8 cellular contexts compared by ENCODE assay signal in genomic region chr22:26656896-26657851, GRCh38. TPM values are rescaled to one million over a fixed set of nuclear protein-coding genes. Genes with fewer than 3 reads are reported as not detected.
A peak's percentile ranks its signal among the peaks of the same experiment; 100 is the strongest.
DNase-seq lines count a peak whose midpoint lies in the region; ATAC-seq lines count a peak whose summit lies in the region.

Gene MIAT, plus strand, starts transcription at chr22:26657588.

- peaks cover 13% of the 10 kb centered on the region for H3K4me1 ChIP-seq in SJCRH30
- peaks cover 11% of the 10 kb centered on the region for H3K4me1 ChIP-seq in iPS-15b (ENCODE audit: control insufficient read depth, insufficient read depth, low read length)

- in situ Hi-C loops in ACHN (cut with HindIII; ENCODE audit: low pct_ligation_motif_present, low pct_unique_long_range_greater_than_20kb, low sequenced_read_pairs) = no loop called here

- peak; percentile 23 for DNase-seq in ACHN
- DNase-seq in SJCRH30 = peak in 1 of 2 experiments; percentile 32
- DNase-seq in amygdala (lab: John Stamatoyannopoulos, UW) = peak in 43 of 56 donors; percentile 8 to 79 (median 51)
- DNase-seq in stimulated activated CD4-positive, alpha-beta T cell treated with anti-CD3 and anti-CD28 coated beads, Interleukin-1b, Interleukin-23, amount 100 ng/mL, for 4 hours (ENCODE audit: low read depth in 2 of 2) = peak; percentile 37 to 53
- DNase-seq in SW480 (ENCODE audit: low spot score) = no peak

- H3K36me3 ChIP-seq in SJCRH30 (no peaks in the 10 kb centered on the region), iPS-15b (ENCODE audit: control insufficient read depth, insufficient read depth, low read length) (no peaks in the 10 kb centered on the region)

- no peaks in the 10 kb centered on the region for H3K27me3 ChIP-seq in SJCRH30
- no peaks in the 10 kb centered on the region for H3K27me3 ChIP-seq in iPS-15b (ENCODE audit: control insufficient read depth, insufficient read depth, low read length)

- H3K4me3 ChIP-seq in SJCRH30 (peak within 1 kb of the TSS; percentile 48), iPS-15b (ENCODE audit: low read depth, low read length) (peak within 1 kb of the TSS; percentile 91)

- 0 out of 2 replicates have a peak within 1 kb of the TSS, but pooled peaks have one; percentile 14 for H3K27ac ChIP-seq in SJCRH30

- peak; percentile 24 for ATAC-seq in GM19468 (IDR thresholded peaks at IDR 0.05; ENCODE audit: extremely low read depth, unreplicated experiment)
- no peak for ATAC-seq in GM21447 (IDR thresholded peaks at IDR 0.05; ENCODE audit: unreplicated experiment)

- H3K9me3 ChIP-seq in SJCRH30 (replicated peaks) (no peaks in the 10 kb centered on the region), iPS-15b (ENCODE audit: control insufficient read depth, insufficient read depth, low read length) (no peaks in the 10 kb centered on the region)

- H3K9ac ChIP-seq in iPS-15b (ENCODE audit: low read depth, low read length) = peak within 1 kb of the TSS; percentile 75

RNA-seq across cellular contexts. Expression of gene MIAT, which starts in this region (rescaled TPM):
- total RNA-seq in SJCRH30 (2014; rRNA removed; shearing (Covaris generic)) = 1.3 and 1.9 TPM in 2 replicates
